ENCODE assay signal across 1 cellular context in the genomic region with DNA sequence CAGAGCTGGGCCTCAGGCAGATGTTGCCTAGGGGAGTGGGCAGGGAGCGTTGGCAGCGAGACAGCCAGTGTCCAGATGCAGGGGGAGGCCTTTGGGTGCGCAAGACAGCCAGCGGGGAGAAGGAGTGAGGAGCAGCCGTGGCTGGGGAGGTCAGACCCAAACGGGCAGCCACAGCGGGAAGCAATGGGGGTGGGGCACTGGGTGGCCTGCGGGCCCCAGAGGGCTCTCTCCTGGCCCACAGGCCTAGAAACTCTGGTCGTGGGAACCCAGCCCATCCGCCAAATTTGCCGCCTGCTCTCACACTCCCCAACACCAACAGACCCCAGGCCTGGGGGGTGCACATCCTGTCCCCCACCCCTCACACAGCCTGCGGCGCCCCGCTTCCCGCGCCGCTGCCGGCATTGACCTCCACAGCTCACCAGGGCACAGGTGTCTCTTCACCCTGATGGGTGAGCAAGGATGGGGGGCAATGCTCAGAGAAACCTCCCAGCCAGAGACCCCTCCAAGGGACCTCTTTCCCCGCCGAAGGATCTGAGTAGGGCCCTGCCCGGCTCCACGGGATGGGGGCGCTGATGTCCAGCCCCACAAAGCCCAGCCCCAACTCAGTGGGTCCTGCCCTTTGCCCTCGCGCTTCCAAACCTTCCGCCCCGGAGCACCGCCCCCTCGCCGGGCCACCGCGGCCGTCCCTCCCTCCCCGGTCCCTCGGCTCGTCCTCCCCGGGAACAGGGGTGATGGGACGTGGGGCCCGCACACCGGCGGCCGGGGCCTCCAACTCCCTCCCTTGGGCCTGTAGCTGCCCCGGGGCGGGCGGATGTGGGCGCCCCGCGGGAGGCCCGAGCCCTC.
A peak's percentile ranks its signal among the peaks of the same experiment; 100 is the strongest.
TF ChIP-seq lines count a peak whose summit lies in the region.

No MANE protein-coding gene starts in this region.

TF ChIP-seq in HepG2, 621 proteins besides CTCF, POLR2A, EP300 and RAD21 (continues in another document):
- peak; percentile 50; the same call in 1 of the 2 replicates for TF ChIP-seq KAT8 (CRISPR knock-in tag; IDR thresholded peaks at IDR 0.05)
- TF ChIP-seq GABPB1 (CRISPR knock-in tag; IDR thresholded peaks at IDR 0.05), result peak; percentile 80
- peak; percentile 19; the same call in 1 of the 2 replicates for TF ChIP-seq HOXA3 (CRISPR knock-in tag; IDR thresholded peaks at IDR 0.05)
- 0 out of 2 replicates have a peak, but pooled peaks have one; percentile 27 for TF ChIP-seq ZNF225 (CRISPR knock-in tag; IDR thresholded peaks at IDR 0.05)
- TF ChIP-seq SIN3A (IDR thresholded peaks at IDR 0.05; ENCODE audit: borderline replicate concordance, low read depth, low read length), result 0 out of 2 replicates have a peak, but pooled peaks have one; percentile 12
- TF ChIP-seq ZNF329 (CRISPR knock-in tag; IDR thresholded peaks at IDR 0.05; ENCODE audit: low read depth), result no peak
- TF ChIP-seq, protein P1, sequence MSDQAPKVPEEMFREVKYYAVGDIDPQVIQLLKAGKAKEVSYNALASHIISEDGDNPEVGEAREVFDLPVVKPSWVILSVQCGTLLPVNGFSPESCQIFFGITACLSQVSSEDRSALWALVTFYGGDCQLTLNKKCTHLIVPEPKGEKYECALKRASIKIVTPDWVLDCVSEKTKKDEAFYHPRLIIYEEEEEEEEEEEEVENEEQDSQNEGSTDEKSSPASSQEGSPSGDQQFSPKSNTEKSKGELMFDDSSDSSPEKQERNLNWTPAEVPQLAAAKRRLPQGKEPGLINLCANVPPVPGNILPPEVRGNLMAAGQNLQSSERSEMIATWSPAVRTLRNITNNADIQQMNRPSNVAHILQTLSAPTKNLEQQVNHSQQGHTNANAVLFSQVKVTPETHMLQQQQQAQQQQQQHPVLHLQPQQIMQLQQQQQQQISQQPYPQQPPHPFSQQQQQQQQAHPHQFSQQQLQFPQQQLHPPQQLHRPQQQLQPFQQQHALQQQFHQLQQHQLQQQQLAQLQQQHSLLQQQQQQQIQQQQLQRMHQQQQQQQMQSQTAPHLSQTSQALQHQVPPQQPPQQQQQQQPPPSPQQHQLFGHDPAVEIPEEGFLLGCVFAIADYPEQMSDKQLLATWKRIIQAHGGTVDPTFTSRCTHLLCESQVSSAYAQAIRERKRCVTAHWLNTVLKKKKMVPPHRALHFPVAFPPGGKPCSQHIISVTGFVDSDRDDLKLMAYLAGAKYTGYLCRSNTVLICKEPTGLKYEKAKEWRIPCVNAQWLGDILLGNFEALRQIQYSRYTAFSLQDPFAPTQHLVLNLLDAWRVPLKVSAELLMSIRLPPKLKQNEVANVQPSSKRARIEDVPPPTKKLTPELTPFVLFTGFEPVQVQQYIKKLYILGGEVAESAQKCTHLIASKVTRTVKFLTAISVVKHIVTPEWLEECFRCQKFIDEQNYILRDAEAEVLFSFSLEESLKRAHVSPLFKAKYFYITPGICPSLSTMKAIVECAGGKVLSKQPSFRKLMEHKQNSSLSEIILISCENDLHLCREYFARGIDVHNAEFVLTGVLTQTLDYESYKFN (CRISPR knock-in tag; conservative IDR thresholded peaks at IDR 0.05), result peak; percentile 35; the same call in 1 of the 2 replicates
- no peak for TF ChIP-seq SMAD1 (CRISPR knock-in tag; IDR thresholded peaks at IDR 0.05; ENCODE audit: borderline replicate concordance, low read depth)
- no peak for TF ChIP-seq ZBTB39 (CRISPR knock-in tag; IDR thresholded peaks at IDR 0.05)
- TF ChIP-seq, protein P2, sequence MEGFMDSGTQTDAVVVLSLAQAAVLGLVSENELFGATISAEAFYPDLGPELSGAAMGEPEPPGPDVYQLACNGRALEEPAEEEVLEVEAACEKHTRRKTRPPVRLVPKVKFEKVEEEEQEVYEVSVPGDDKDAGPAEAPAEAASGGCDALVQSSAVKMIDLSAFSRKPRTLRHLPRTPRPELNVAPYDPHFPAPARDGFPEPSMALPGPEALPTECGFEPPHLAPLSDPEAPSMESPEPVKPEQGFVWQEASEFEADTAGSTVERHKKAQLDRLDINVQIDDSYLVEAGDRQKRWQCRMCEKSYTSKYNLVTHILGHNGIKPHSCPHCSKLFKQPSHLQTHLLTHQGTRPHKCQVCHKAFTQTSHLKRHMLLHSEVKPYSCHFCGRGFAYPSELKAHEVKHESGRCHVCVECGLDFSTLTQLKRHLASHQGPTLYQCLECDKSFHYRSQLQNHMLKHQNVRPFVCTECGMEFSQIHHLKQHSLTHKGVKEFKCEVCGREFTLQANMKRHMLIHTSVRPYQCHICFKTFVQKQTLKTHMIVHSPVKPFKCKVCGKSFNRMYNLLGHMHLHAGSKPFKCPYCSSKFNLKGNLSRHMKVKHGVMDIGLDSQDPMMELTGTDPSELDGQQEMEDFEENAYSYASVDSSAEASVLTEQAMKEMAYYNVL (CRISPR knock-in tag; IDR thresholded peaks at IDR 0.05; ENCODE audit: borderline replicate concordance), result 0 out of 2 replicates have a peak, but pooled peaks have one; percentile 29
- TF ChIP-seq ZNF3 (CRISPR knock-in tag; IDR thresholded peaks at IDR 0.05), result no peak
- peak; percentile 29; the same call in 1 of the 2 replicates for TF ChIP-seq ZNF839 (CRISPR knock-in tag; IDR thresholded peaks at IDR 0.05; ENCODE audit: borderline replicate concordance)
- 0 out of 2 replicates have a peak, but pooled peaks have one; percentile 35 for TF ChIP-seq ATF7-NPFF (CRISPR knock-in tag; IDR thresholded peaks at IDR 0.05; ENCODE audit: low read depth)
- TF ChIP-seq CSRNP1 (CRISPR knock-in tag; IDR thresholded peaks at IDR 0.05), result 0 out of 2 replicates have a peak, but pooled peaks have one; percentile 45
- peak; percentile 49 for TF ChIP-seq HDAC1 (CRISPR knock-in tag; IDR thresholded peaks at IDR 0.05)
- TF ChIP-seq, protein P3, sequence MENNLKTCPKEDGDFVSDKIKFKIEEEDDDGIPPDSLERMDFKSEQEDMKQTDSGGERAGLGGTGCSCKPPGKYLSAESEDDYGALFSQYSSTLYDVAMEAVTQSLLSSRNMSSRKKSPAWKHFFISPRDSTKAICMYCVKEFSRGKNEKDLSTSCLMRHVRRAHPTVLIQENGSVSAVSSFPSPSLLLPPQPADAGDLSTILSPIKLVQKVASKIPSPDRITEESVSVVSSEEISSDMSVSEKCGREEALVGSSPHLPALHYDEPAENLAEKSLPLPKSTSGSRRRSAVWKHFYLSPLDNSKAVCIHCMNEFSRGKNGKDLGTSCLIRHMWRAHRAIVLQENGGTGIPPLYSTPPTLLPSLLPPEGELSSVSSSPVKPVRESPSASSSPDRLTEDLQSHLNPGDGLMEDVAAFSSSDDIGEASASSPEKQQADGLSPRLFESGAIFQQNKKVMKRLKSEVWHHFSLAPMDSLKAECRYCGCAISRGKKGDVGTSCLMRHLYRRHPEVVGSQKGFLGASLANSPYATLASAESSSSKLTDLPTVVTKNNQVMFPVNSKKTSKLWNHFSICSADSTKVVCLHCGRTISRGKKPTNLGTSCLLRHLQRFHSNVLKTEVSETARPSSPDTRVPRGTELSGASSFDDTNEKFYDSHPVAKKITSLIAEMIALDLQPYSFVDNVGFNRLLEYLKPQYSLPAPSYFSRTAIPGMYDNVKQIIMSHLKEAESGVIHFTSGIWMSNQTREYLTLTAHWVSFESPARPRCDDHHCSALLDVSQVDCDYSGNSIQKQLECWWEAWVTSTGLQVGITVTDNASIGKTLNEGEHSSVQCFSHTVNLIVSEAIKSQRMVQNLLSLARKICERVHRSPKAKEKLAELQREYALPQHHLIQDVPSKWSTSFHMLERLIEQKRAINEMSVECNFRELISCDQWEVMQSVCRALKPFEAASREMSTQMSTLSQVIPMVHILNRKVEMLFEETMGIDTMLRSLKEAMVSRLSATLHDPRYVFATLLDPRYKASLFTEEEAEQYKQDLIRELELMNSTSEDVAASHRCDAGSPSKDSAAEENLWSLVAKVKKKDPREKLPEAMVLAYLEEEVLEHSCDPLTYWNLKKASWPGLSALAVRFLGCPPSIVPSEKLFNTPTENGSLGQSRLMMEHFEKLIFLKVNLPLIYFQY (CRISPR knock-in tag; IDR thresholded peaks at IDR 0.05; ENCODE audit: borderline replicate concordance), result peak; percentile 67; the same call in 1 of the 2 replicates
- peak; percentile 72; the same call in 1 of the 2 replicates for TF ChIP-seq ZBTB25 (CRISPR knock-in tag; IDR thresholded peaks at IDR 0.05)
- 0 out of 2 replicates have a peak, but pooled peaks have one; percentile 15 for TF ChIP-seq PCBP1 (IDR thresholded peaks at IDR 0.05; ENCODE audit: borderline replicate concordance, low read depth, low read length)
- no peak for TF ChIP-seq ZNF260 (CRISPR knock-in tag; IDR thresholded peaks at IDR 0.05; ENCODE audit: borderline replicate concordance, low read depth)
- peak; percentile 89 for TF ChIP-seq NR2C2 (CRISPR knock-in tag; IDR thresholded peaks at IDR 0.05; ENCODE audit: borderline replicate concordance)
- TF ChIP-seq ZBTB7A (CRISPR knock-in tag; IDR thresholded peaks at IDR 0.05), result 0 out of 2 replicates have a peak, but pooled peaks have one; percentile 15
- peak; percentile 20; the same call in 1 of the 2 replicates for TF ChIP-seq KAT7 (CRISPR knock-in tag; IDR thresholded peaks at IDR 0.05; ENCODE audit: borderline replicate concordance)
- peak; percentile 48; the same call in 1 of the 2 replicates for TF ChIP-seq ZNF619 (CRISPR knock-in tag; IDR thresholded peaks at IDR 0.05)
- TF ChIP-seq ATF5 (CRISPR knock-in tag; IDR thresholded peaks at IDR 0.05; ENCODE audit: low read depth), result no peak
- peak; percentile 68; the same call in 1 of the 2 replicates for TF ChIP-seq HNRNPL (IDR thresholded peaks at IDR 0.05; ENCODE audit: low read depth, low read length)
- peak; percentile 61; the same call in 1 of the 2 replicates for TF ChIP-seq HNF4G (IDR thresholded peaks at IDR 0.05; ENCODE audit: borderline replicate concordance, low read depth, low read length)
- TF ChIP-seq HNF4G (CRISPR knock-in tag; IDR thresholded peaks at IDR 0.05; ENCODE audit: borderline replicate concordance, low read depth), result no peak
- no peak for TF ChIP-seq KLF12 (CRISPR knock-in tag; IDR thresholded peaks at IDR 0.05; ENCODE audit: borderline replicate concordance)
- no peak for TF ChIP-seq ZNF513 (CRISPR knock-in tag; conservative IDR thresholded peaks at IDR 0.05)
- TF ChIP-seq ELF1 (CRISPR knock-in tag; IDR thresholded peaks at IDR 0.05), result no peak
- TF ChIP-seq RBFOX2 (IDR thresholded peaks at IDR 0.05; ENCODE audit: low read depth, low read length), result peak; percentile 76
- peak; percentile 47; the same call in 1 of the 2 replicates for TF ChIP-seq THAP11 (CRISPR knock-in tag; IDR thresholded peaks at IDR 0.05)
- TF ChIP-seq, protein P4, sequence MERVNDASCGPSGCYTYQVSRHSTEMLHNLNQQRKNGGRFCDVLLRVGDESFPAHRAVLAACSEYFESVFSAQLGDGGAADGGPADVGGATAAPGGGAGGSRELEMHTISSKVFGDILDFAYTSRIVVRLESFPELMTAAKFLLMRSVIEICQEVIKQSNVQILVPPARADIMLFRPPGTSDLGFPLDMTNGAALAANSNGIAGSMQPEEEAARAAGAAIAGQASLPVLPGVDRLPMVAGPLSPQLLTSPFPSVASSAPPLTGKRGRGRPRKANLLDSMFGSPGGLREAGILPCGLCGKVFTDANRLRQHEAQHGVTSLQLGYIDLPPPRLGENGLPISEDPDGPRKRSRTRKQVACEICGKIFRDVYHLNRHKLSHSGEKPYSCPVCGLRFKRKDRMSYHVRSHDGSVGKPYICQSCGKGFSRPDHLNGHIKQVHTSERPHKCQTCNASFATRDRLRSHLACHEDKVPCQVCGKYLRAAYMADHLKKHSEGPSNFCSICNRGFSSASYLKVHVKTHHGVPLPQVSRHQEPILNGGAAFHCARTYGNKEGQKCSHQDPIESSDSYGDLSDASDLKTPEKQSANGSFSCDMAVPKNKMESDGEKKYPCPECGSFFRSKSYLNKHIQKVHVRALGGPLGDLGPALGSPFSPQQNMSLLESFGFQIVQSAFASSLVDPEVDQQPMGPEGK (CRISPR knock-in tag; IDR thresholded peaks at IDR 0.05), result peak; percentile 91
